In the genomic region with DNA sequence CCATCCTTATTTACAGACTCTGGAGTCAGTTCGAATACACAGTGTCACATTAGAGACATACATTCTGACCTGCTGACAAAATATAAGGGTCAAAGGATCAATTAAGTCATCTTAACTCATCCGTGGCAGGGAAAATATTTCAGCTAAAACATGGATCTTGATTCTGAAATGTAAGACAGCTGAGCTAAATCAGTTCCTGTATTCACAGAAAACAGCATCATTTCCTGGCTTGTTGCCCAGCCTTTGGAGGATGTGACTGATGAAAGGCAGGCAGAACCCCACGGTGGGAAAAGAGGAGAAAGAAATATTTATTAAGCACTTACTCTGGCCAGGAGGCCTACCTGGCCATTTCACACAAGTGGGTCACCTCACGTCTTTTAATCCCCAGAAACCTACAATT, we compare ENCODE assay signal across 9 cellular contexts.
DNase-seq lines count a peak whose midpoint lies in the region; TF ChIP-seq lines count a peak whose summit lies in the region.
"Had no signal": no experiment of that assay in that cellular context is flagged by ENCODE, and none has a peak within 500 bp of the region (broad histone marks: within the 10 kb centered on the region; RNA-seq: fewer than 3 reads in every experiment).

No MANE protein-coding gene starts in this region.

- BruUV-seq in MCF 10A (replicated peaks; lab: Mats Ljungman, UMichigan) = no TSS peak

- no peaks in the 10 kb centered on the region for H3K27me3 ChIP-seq in breast epithelium
- H3K27me3 ChIP-seq in transverse colon = no peaks in the 10 kb centered on the region
- H3K27me3 ChIP-seq: BLaER1 had no signal

- no peak overlapping the region for H3K4me3 Mint-ChIP-seq in MCF 10A (ENCODE audit: unreplicated experiment)

- CTCF ChIA-PET in MCF 10A (lab: Yijun Ruan, JAX) = interaction anchor here (0.5 to 2.4 kb wide), 2 partner anchors 30 to 57 kb away, joined by 3 to 12 read pairs; no protein-coding TSS in a partner anchor

- no peak for TF ChIP-seq EP300 in transverse colon (IDR thresholded peaks at IDR 0.05; ENCODE audit: low read depth)

- no peaks in the 10 kb centered on the region for H3K4me1 Mint-ChIP-seq in MCF 10A (ENCODE audit: insufficient read depth, unreplicated experiment)

- H3K36me3 ChIP-seq in breast epithelium (no peaks in the 10 kb centered on the region), transverse colon (no peaks in the 10 kb centered on the region)
- H3K36me3 ChIP-seq: BLaER1 had no signal

- peaks cover 19% of the 10 kb centered on the region for H3K27me3 Mint-ChIP-seq in MCF 10A (ENCODE audit: insufficient read depth, unreplicated experiment)

- no peak overlapping the region for H3K27ac ChIP-seq in breast epithelium
- H3K27ac ChIP-seq in transverse colon = no peak overlapping the region
- H3K27ac ChIP-seq: BLaER1 had no signal

- intact Hi-C loops in MCF 10A (cut with micrococcal nuclease) = loop anchor here (5.0 kb wide), 1 partner anchor 328 kb away; no protein-coding TSS in a partner anchor
- intact Hi-C loops in breast epithelium (cut with DNase I; ENCODE audit: low total_unique reads) = no loop called here
- intact Hi-C loops in transverse colon (cut with DNase I; ENCODE audit: low total_unique reads) = no loop called here

- no peak overlapping the region for H3K4me3 ChIP-seq in breast epithelium
- no peak overlapping the region for H3K4me3 ChIP-seq in transverse colon
- H3K4me3 ChIP-seq: BLaER1 had no signal

- H3K27ac Mint-ChIP-seq in MCF 10A (ENCODE audit: low read depth, unreplicated experiment) = no peak overlapping the region

- H3K4me1 ChIP-seq in breast epithelium = no peaks in the 10 kb centered on the region
- H3K4me1 ChIP-seq in transverse colon = no peaks in the 10 kb centered on the region
- H3K4me1 ChIP-seq: BLaER1 had no signal

- H3K9me3 Mint-ChIP-seq in MCF 10A (ENCODE audit: unreplicated experiment) = no peaks in the 10 kb centered on the region

- no peaks in the 10 kb centered on the region for H3K9me3 ChIP-seq in breast epithelium
- H3K9me3 ChIP-seq in transverse colon = no peaks in the 10 kb centered on the region
- H3K9me3 ChIP-seq: BLaER1 had no signal

- 0 to 32% methylated on average over 1 to 4 of the region's 4 CpGs for WGBS in transverse colon (ENCODE audit: low coverage in 1 of 2), 2 donors

- no peaks in the 10 kb centered on the region for H3K36me3 Mint-ChIP-seq in MCF 10A (ENCODE audit: insufficient read depth, unreplicated experiment)

- DNase-seq in MCF 10A (ENCODE audit: unreplicated experiment) = peak; percentile 59
- no peak for DNase-seq in breast epithelium (ENCODE audit: low spot score in 2 of 2)
- DNase-seq in NCI-H748 treated with DMSO at 0.1 percent for 48 hours (lab: John Stamatoyannopoulos, UW) = peak; percentile 62
- peak; percentile 48 for DNase-seq in fibroblast of gingiva (ENCODE audit: low read depth)
- DNase-seq in transverse colon = peak; percentile 14
- DNase-seq in activated effector memory CD4-positive, alpha-beta T cell treated with anti-CD3 and anti-CD28 coated beads, Interleukin-2, amount 50 U/mL, for 16 hours = no peak
- no peak for DNase-seq in activated CD4-positive, alpha-beta T cell treated with anti-CD3 and anti-CD28 coated beads, Interleukin-2, amount 50 U/mL, for 1 hour
- no peak for DNase-seq in stimulated activated CD8-positive, alpha-beta memory T cell treated with anti-CD3 and anti-CD28 coated beads, Interleukin-4, amount 100 ng/mL, for 48 hours

- POLR2A ChIA-PET in MCF 10A (lab: Yijun Ruan, JAX) = interaction anchor here (1.2 kb wide), 1 partner anchor 13 kb away, joined by 3 read pairs; no protein-coding TSS in a partner anchor

- TF ChIP-seq POLR2A in breast epithelium (IDR thresholded peaks at IDR 0.05) = no peak
- TF ChIP-seq POLR2A in transverse colon (IDR thresholded peaks at IDR 0.05) = no peak

- TF ChIP-seq CTCF in MCF 10A (IDR thresholded peaks at IDR 0.05; ENCODE audit: unreplicated experiment) = no peak
- TF ChIP-seq CTCF in breast epithelium (IDR thresholded peaks at IDR 0.05) = no peak
- no peak for TF ChIP-seq CTCF in transverse colon (IDR thresholded peaks at IDR 0.05)

- in situ Hi-C loops in transverse colon (cut with MboI; ENCODE audit: low pct_ligation_motif_present in 1 of 4, low pct_unique_long_range_greater_than_20kb in 1 of 4, low sequenced_read_pairs in 3 of 4) = loop anchor here in 1 of 4 donors (25.0 kb wide), 1 partner anchor 288 kb away; no protein-coding TSS in a partner anchor

Comparison
In these comparisons a context has a peak if more than half of its experiments do, and no peak if none do; other contexts are left out.
1. DNase-seq: peak in MCF 10A (single experiment), NCI-H748 treated with DMSO at 0.1 percent for 48 hours (single experiment), fibroblast of gingiva (single experiment) and transverse colon (single experiment); none in breast epithelium (0 of 2), activated effector memory CD4-positive, alpha-beta T cell treated with anti-CD3 and anti-CD28 coated beads, Interleukin-2, amount 50 U/mL, for 16 hours (single experiment), activated CD4-positive, alpha-beta T cell treated with anti-CD3 and anti-CD28 coated beads, Interleukin-2, amount 50 U/mL, for 1 hour (single experiment) and stimulated activated CD8-positive, alpha-beta memory T cell treated with anti-CD3 and anti-CD28 coated beads, Interleukin-4, amount 100 ng/mL, for 48 hours (single experiment).